Comparison of ENCODE assay signal across 17 cellular contexts in the genomic region with DNA sequence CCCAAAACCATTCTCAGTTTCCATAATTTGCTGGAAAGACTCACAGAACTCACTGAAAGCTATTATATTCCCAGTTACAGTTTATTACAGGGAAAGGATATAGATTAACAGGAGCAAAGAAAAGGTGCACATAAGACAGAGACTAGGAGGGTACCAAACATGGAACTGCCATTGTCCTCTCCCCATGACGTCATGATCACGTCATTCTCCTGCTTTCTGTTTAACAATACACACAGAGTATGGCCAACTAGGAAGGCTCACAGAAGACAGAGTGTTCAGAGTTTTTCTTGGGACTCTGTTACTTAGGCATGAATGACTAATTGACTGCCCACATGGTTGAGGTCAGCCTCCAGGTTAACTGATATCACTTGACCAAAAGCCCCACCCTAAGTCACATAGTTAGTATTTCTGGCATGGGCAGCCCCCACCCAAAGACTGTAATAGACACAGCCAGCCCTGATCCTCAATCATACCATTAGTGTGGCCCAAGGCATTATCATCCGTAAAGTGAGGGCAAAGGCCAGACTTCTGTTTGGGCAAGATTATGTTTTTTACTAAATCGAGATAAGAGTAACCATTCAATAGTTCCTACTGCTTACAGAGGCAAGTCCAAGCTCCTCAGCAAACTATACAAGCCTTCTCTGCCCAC.
"Had no signal": no experiment of that assay in that cellular context is flagged by ENCODE, and none has a peak within 500 bp of the region (broad histone marks: within the 10 kb centered on the region; RNA-seq: fewer than 3 reads in every experiment).

No MANE protein-coding gene starts in this region.

- H3K4me1 ChIP-seq: ascending aorta, breast epithelium, heart left ventricle, lower lobe of right lung, sigmoid colon had no signal

- H3K27ac Mint-ChIP-seq: activated naive CD4-positive, alpha-beta T cell treated with anti-CD3 and anti-CD28 coated beads, Interleukin-2, amount 10 ng/mL, durations not matched to agents 7 days and 5 days; activated T-helper 17 cell treated with anti-CD3 and anti-CD28 coated beads, Interleukin-2, amount 50 U/mL, for 72 hours; T-helper 1 cell treated with Interleukin-12 subunit alpha and Interleukin-12 subunit beta and Interleukin-4 antibody, amounts not matched to agents 30 μg/mL and 1 μg/mL, for 36 hours had no signal

- DNase-seq: activated CD4-positive, alpha-beta T cell treated with anti-CD3 and anti-CD28 coated beads, Interleukin-2, amount 50 U/mL, for 1 hour; activated CD4-positive, CD25-positive, alpha-beta regulatory T cell; activated CD8-positive, alpha-beta memory T cell treated with anti-CD3 and anti-CD28 coated beads for 24 hours; activated naive CD4-positive, alpha-beta T cell treated with anti-CD3 and anti-CD28 coated beads, Interleukin-2, amount 10 ng/mL, durations not matched to agents 7 days and 5 days; cerebellar nuclear complex; effector CD8-positive, alpha-beta T cell; heart left ventricle; left colon; lower lobe of right lung; sigmoid colon; stimulated activated CD4-positive, alpha-beta T cell treated with anti-CD3 and anti-CD28 coated beads, Interleukin-1b, Interleukin-23, amount 100 ng/mL, for 48 hours had no signal

- H3K4me3 ChIP-seq: ascending aorta, breast epithelium, heart left ventricle, lower lobe of right lung, sigmoid colon, thoracic aorta had no signal

- H3K36me3 ChIP-seq: ascending aorta, breast epithelium, heart left ventricle, lower lobe of right lung, sigmoid colon, thoracic aorta had no signal

- H3K4me1 Mint-ChIP-seq: activated naive CD4-positive, alpha-beta T cell treated with anti-CD3 and anti-CD28 coated beads, Interleukin-2, amount 10 ng/mL, durations not matched to agents 7 days and 5 days; neural crest cell had no signal

- H3K9me3 ChIP-seq: ascending aorta, breast epithelium, lower lobe of right lung, thoracic aorta had no signal

- H3K4me3 Mint-ChIP-seq: activated naive CD4-positive, alpha-beta T cell treated with anti-CD3 and anti-CD28 coated beads, Interleukin-2, amount 10 ng/mL, durations not matched to agents 7 days and 5 days; activated T-helper 17 cell treated with anti-CD3 and anti-CD28 coated beads, Interleukin-2, amount 50 U/mL, for 72 hours; neural crest cell; T-helper 1 cell treated with Interleukin-12 subunit alpha and Interleukin-12 subunit beta and Interleukin-4 antibody, amounts not matched to agents 30 μg/mL and 1 μg/mL, for 36 hours had no signal

- H3K27me3 Mint-ChIP-seq: activated naive CD4-positive, alpha-beta T cell treated with anti-CD3 and anti-CD28 coated beads, Interleukin-2, amount 10 ng/mL, durations not matched to agents 7 days and 5 days; activated T-helper 17 cell treated with anti-CD3 and anti-CD28 coated beads, Interleukin-2, amount 50 U/mL, for 72 hours had no signal

- ATAC-seq: activated T-helper 17 cell treated with anti-CD3 and anti-CD28 coated beads, Interleukin-2, amount 50 U/mL, for 72 hours; heart left ventricle; left colon; lower lobe of right lung had no signal

- H3K27me3 ChIP-seq: ascending aorta, breast epithelium, heart left ventricle, sigmoid colon had no signal
